In the genomic region with DNA sequence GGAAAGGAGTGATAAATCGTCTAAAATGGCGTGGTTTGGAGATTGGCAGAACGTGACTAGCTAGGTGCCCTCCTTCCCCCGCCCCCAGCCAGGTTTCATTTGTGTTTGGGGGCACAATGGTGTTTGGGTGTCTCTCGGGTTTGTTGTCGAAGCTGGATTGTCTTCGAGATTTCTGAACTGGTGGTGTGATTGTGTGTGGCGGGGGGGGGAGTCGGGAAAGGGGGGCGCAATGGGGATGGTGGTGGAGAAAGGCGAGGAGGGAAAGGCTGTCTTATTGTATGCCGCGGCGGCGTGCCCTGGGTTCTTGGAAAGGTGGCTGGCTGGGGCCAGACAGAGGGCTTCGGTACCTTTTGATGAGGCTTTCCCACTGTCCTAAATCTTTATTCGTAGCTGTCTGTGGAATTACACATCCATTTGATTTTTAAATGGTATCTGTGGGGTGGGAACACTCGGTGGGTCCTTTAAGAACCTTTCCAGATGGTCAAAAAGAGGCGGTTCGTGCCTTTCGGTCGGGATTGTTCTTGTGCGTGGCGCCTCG, we compare ENCODE assay signal across 9 cellular contexts. TPM values are rescaled to one million over a fixed set of nuclear protein-coding genes. Genes with fewer than 3 reads are reported as not detected.
DNase-seq lines count a peak whose midpoint lies in the region; ATAC-seq lines count a peak whose summit lies in the region.
"Had no signal": no experiment of that assay in that cellular context is flagged by ENCODE, and none has a peak within 500 bp of the region (broad histone marks: within the 10 kb centered on the region; RNA-seq: fewer than 3 reads in every experiment).

No MANE protein-coding gene starts in this region.

- peaks cover 46% of the 10 kb centered on the region for H3K27me3 Mint-ChIP-seq in activated CD4-positive, alpha-beta T cell treated with anti-CD3 and anti-CD28 coated beads, Interleukin-2, amount 10 ng/mL, durations not matched to agents 24 days and 14 days
- peaks cover 36% of the 10 kb centered on the region for H3K27me3 Mint-ChIP-seq in activated CD8-positive, alpha-beta T cell treated with anti-CD3 and anti-CD28 coated beads, Interleukin-2, amount 10 ng/mL, durations not matched to agents 7 days and 5 days (ENCODE audit: low read depth)

- peak overlapping the region; percentile 42 for H3K27ac Mint-ChIP-seq in activated CD4-positive, alpha-beta T cell treated with anti-CD3 and anti-CD28 coated beads, Interleukin-2, amount 10 ng/mL, durations not matched to agents 24 days and 14 days
- H3K27ac Mint-ChIP-seq in activated CD8-positive, alpha-beta T cell treated with anti-CD3 and anti-CD28 coated beads, Interleukin-2, amount 10 ng/mL, durations not matched to agents 7 days and 5 days, result no peak overlapping the region
- H3K27ac Mint-ChIP-seq: dendritic cell treated with granulocyte-macrophage colony-stimulating factor and Interleukin-4, amounts not matched to agents 40 ng/mL and 50 ng/mL, for 4 days had no signal

- CTCF ChIA-PET in activated CD8-positive, alpha-beta T cell treated with anti-CD3 and anti-CD28 coated beads, Interleukin-2, amount 10 ng/mL, durations not matched to agents 7 days and 5 days (lab: Charles Lee), result interaction anchor here (0.6 to 1.8 kb wide), 19 partner anchors 9 to 1678 kb away, joined by 3 to 17 read pairs (median 3); no protein-coding TSS in a partner anchor

- H3K36me3 Mint-ChIP-seq in activated CD4-positive, alpha-beta T cell treated with anti-CD3 and anti-CD28 coated beads, Interleukin-2, amount 10 ng/mL, durations not matched to agents 24 days and 14 days (ENCODE audit: low read depth), result peaks cover 1% of the 10 kb centered on the region
- peaks cover 4% of the 10 kb centered on the region for H3K36me3 Mint-ChIP-seq in activated CD8-positive, alpha-beta T cell treated with anti-CD3 and anti-CD28 coated beads, Interleukin-2, amount 10 ng/mL, durations not matched to agents 7 days and 5 days (ENCODE audit: low read depth)

- DNase-seq in activated CD4-positive, alpha-beta T cell treated with anti-CD3 and anti-CD28 coated beads, Interleukin-2, amount 10 ng/mL, durations not matched to agents 24 days and 14 days, result peak; percentile 60
- DNase-seq in activated CD4-positive, alpha-beta T cell treated with anti-CD3 and anti-CD28 coated beads, Interleukin-2, amount 50 U/mL, for 1 hour, result no peak
- DNase-seq in NCI-H1105 treated with DMSO at 0.1 percent for 48 hours (lab: John Stamatoyannopoulos, UW) (peak; percentile 62), Right ventricle myocardium superior (peak; percentile 65), pons (ENCODE audit: low spot score) (peak; percentile 44)
- peak; percentile 22 for DNase-seq in activated CD8-positive, alpha-beta T cell treated with anti-CD3 and anti-CD28 coated beads, Interleukin-2, amount 10 ng/mL, durations not matched to agents 7 days and 5 days
- DNase-seq in activated effector memory CD4-positive, alpha-beta T cell treated with anti-CD3 and anti-CD28 coated beads, Interleukin-2, amount 50 U/mL, for 16 hours, result no peak

- intact Hi-C loops in activated CD4-positive, alpha-beta T cell treated with anti-CD3 and anti-CD28 coated beads, Interleukin-2, amount 10 ng/mL, durations not matched to agents 24 days and 14 days (cut with micrococcal nuclease), result loop anchor here (2.0 to 5.0 kb wide), 2 partner anchors 226 to 1677 kb away; no protein-coding TSS in a partner anchor
- intact Hi-C loops in Right ventricle myocardium superior (cut with DNase I), result loop anchor here (5.0 to 10.0 kb wide), 3 partner anchors 293 to 551 kb away; no protein-coding TSS in a partner anchor

- ATAC-seq in activated CD8-positive, alpha-beta T cell treated with anti-CD3 and anti-CD28 coated beads, Interleukin-2, amount 10 ng/mL, durations not matched to agents 7 days and 5 days, result no peak
- peak; percentile 9 for ATAC-seq in Right ventricle myocardium superior (ENCODE audit: poor library complexity)
- ATAC-seq in HG02981 (IDR thresholded peaks at IDR 0.05; ENCODE audit: unreplicated experiment), result no peak

- POLR2A ChIA-PET in activated CD8-positive, alpha-beta T cell treated with anti-CD3 and anti-CD28 coated beads, Interleukin-2, amount 10 ng/mL, durations not matched to agents 7 days and 5 days (lab: Charles Lee), result no interaction called here

- peaks cover 17% of the 10 kb centered on the region for H3K4me1 Mint-ChIP-seq in activated CD4-positive, alpha-beta T cell treated with anti-CD3 and anti-CD28 coated beads, Interleukin-2, amount 10 ng/mL, durations not matched to agents 24 days and 14 days
- H3K4me1 Mint-ChIP-seq in activated CD8-positive, alpha-beta T cell treated with anti-CD3 and anti-CD28 coated beads, Interleukin-2, amount 10 ng/mL, durations not matched to agents 7 days and 5 days (ENCODE audit: low read depth), result peaks cover 18% of the 10 kb centered on the region

- no peak overlapping the region for H3K4me3 Mint-ChIP-seq in activated CD4-positive, alpha-beta T cell treated with anti-CD3 and anti-CD28 coated beads, Interleukin-2, amount 10 ng/mL, durations not matched to agents 24 days and 14 days
- H3K4me3 Mint-ChIP-seq in activated CD8-positive, alpha-beta T cell treated with anti-CD3 and anti-CD28 coated beads, Interleukin-2, amount 10 ng/mL, durations not matched to agents 7 days and 5 days, result no peak overlapping the region
- H3K4me3 Mint-ChIP-seq: dendritic cell treated with granulocyte-macrophage colony-stimulating factor and Interleukin-4, amounts not matched to agents 40 ng/mL and 50 ng/mL, for 4 days had no signal

- peaks cover 13% of the 10 kb centered on the region for H3K9me3 Mint-ChIP-seq in activated CD4-positive, alpha-beta T cell treated with anti-CD3 and anti-CD28 coated beads, Interleukin-2, amount 10 ng/mL, durations not matched to agents 24 days and 14 days
- no peaks in the 10 kb centered on the region for H3K9me3 Mint-ChIP-seq in activated CD8-positive, alpha-beta T cell treated with anti-CD3 and anti-CD28 coated beads, Interleukin-2, amount 10 ng/mL, durations not matched to agents 7 days and 5 days (ENCODE audit: insufficient read depth)
- H3K9me3 Mint-ChIP-seq: dendritic cell treated with granulocyte-macrophage colony-stimulating factor and Interleukin-4, amounts not matched to agents 40 ng/mL and 50 ng/mL, for 4 days had no signal

RNA-seq across cellular contexts. Expression of a gene that starts 1.0 kb away (rescaled TPM):
- 0.05 TPM in 1 of 2 replicates, not detected in the other for total RNA-seq in activated CD4-positive, alpha-beta T cell treated with anti-CD3 and anti-CD28 coated beads, Interleukin-2, amount 10 ng/mL, durations not matched to agents 24 days and 14 days
- total RNA-seq in activated CD8-positive, alpha-beta T cell treated with anti-CD3 and anti-CD28 coated beads, Interleukin-2, amount 10 ng/mL, durations not matched to agents 7 days and 5 days, result under 1 TPM; 0.05 to 0.08 TPM
- total RNA-seq in Right ventricle myocardium superior, result 23.0 TPM

Comparison
In these comparisons a context has a peak if more than half of its experiments do, and no peak if none do; other contexts are left out.
1. DNase-seq: peak in activated CD4-positive, alpha-beta T cell treated with anti-CD3 and anti-CD28 coated beads, Interleukin-2, amount 10 ng/mL, durations not matched to agents 24 days and 14 days (single experiment), NCI-H1105 treated with DMSO at 0.1 percent for 48 hours (single experiment), activated CD8-positive, alpha-beta T cell treated with anti-CD3 and anti-CD28 coated beads, Interleukin-2, amount 10 ng/mL, durations not matched to agents 7 days and 5 days (single experiment), Right ventricle myocardium superior (single experiment) and pons (single experiment); none in activated CD4-positive, alpha-beta T cell treated with anti-CD3 and anti-CD28 coated beads, Interleukin-2, amount 50 U/mL, for 1 hour (single experiment) and activated effector memory CD4-positive, alpha-beta T cell treated with anti-CD3 and anti-CD28 coated beads, Interleukin-2, amount 50 U/mL, for 16 hours (single experiment).
2. RNA of a gene that starts 1.0 kb away (total RNA-seq): 23.0 TPM in Right ventricle myocardium superior (single experiment); 0.05 to 0.08 TPM in activated CD8-positive, alpha-beta T cell treated with anti-CD3 and anti-CD28 coated beads, Interleukin-2, amount 10 ng/mL, durations not matched to agents 7 days and 5 days and 0.05 TPM in activated CD4-positive, alpha-beta T cell treated with anti-CD3 and anti-CD28 coated beads, Interleukin-2, amount 10 ng/mL, durations not matched to agents 24 days and 14 days; every median in the first group is over 10 times any median in the second.